In genomic region chr9:131744171-131744714, GRCh38 we compare ENCODE assay signal across 10 cellular contexts. TPM values are rescaled to one million over a fixed set of nuclear protein-coding genes. Genes with fewer than 3 reads are reported as not detected.
DNase-seq lines count a peak whose midpoint lies in the region; ATAC-seq and TF ChIP-seq lines count a peak whose summit lies in the region.
"Had no signal": no experiment of that assay in that cellular context is flagged by ENCODE, and none has a peak within 500 bp of the region (broad histone marks: within the 10 kb centered on the region; RNA-seq: fewer than 3 reads in every experiment).

No MANE protein-coding gene starts in this region.

- intact Hi-C loops in activated CD4-positive, alpha-beta memory T cell treated with anti-CD3 and anti-CD28 coated beads for 36 hours (cut with micrococcal nuclease), result no loop called here

- H3K36me3 ChIP-seq in HEK293 (ENCODE audit: control insufficient read depth in 2 of 2, insufficient read depth in 1 of 2, low read length in 2 of 2), result no peaks in the 10 kb centered on the region

- peaks cover 33% of the 10 kb centered on the region for H3K4me1 Mint-ChIP-seq in activated CD4-positive, alpha-beta memory T cell treated with anti-CD3 and anti-CD28 coated beads for 36 hours (ENCODE audit: low read depth)

- DNase-seq in AG04450 (ENCODE audit: low read depth, low spot score) (no peak), iris pigment epithelial cell (ENCODE audit: low read depth) (peak; percentile 41), amniotic stem cell (lab: John Stamatoyannopoulos, UW) (no peak)
- peak; percentile 36 for DNase-seq in activated CD4-positive, alpha-beta memory T cell treated with anti-CD3 and anti-CD28 coated beads for 36 hours

- H3K9me3 Mint-ChIP-seq in activated CD4-positive, alpha-beta memory T cell treated with anti-CD3 and anti-CD28 coated beads for 36 hours, result no peaks in the 10 kb centered on the region

- peak overlapping the region; percentile 52 for H3K27ac Mint-ChIP-seq in activated CD4-positive, alpha-beta memory T cell treated with anti-CD3 and anti-CD28 coated beads for 36 hours

- TF ChIP-seq CTCF in AG04450 (IDR thresholded peaks at IDR 0.05; ENCODE audit: low read depth, low read length), result no peak
- TF ChIP-seq CTCF in HEK293 (tag by site-specific recombination; IDR thresholded peaks at IDR 0.05), result no peak

- H3K4me3 ChIP-seq in AG04450 (ENCODE audit: low read depth, low read length) (no peak overlapping the region), HEK293 (ENCODE audit: low read depth, low read length) (no peak overlapping the region)
- H3K4me3 ChIP-seq: smooth muscle cell had no signal

- H3K36me3 Mint-ChIP-seq in activated CD4-positive, alpha-beta memory T cell treated with anti-CD3 and anti-CD28 coated beads for 36 hours, result peaks cover under 1% of the 10 kb centered on the region

- ATAC-seq in HG03354 (IDR thresholded peaks at IDR 0.05; ENCODE audit: poor library complexity, severe bottlenecking, unreplicated experiment), result no peak
- ATAC-seq in GM21390 (IDR thresholded peaks at IDR 0.05; ENCODE audit: unreplicated experiment), result no peak
- no peak for ATAC-seq in GM21526 (IDR thresholded peaks at IDR 0.05; ENCODE audit: low FRiP score, unreplicated experiment)

- POLR2A ChIA-PET in AG04450 (lab: Yijun Ruan, JAX) (interaction anchor here (0.5 to 1.2 kb wide), 2 partner anchors 15 to 47 kb away, joined by 3 to 6 read pairs; no protein-coding TSS in a partner anchor), HEK293 (lab: Yijun Ruan, JAX) (no interaction called here)
- POLR2A ChIA-PET in activated CD4-positive, alpha-beta memory T cell treated with anti-CD3 and anti-CD28 coated beads for 36 hours (lab: Charles Lee), result interaction anchor here (0.5 to 1.0 kb wide), 2 partner anchors 34 to 375 kb away, joined by 3 read pairs; no protein-coding TSS in a partner anchor

- peaks cover 4% of the 10 kb centered on the region for H3K27me3 ChIP-seq in AG04450 (ENCODE audit: control insufficient read depth, insufficient read depth, low read length)

- H3K27ac ChIP-seq in AG04450 (ENCODE audit: low read depth, low read length) (peak overlapping the region; percentile 31), HEK293 (ENCODE audit: extremely low read depth, low read depth, low read length) (no peak overlapping the region)
- H3K27ac ChIP-seq: C4-2B had no signal

- no peaks in the 10 kb centered on the region for H3K27me3 Mint-ChIP-seq in activated CD4-positive, alpha-beta memory T cell treated with anti-CD3 and anti-CD28 coated beads for 36 hours

- CTCF ChIA-PET in AG04450 (lab: Charles Lee) (interaction anchor here (0.5 to 4.7 kb wide), 6 partner anchors 65 to 492 kb away, joined by 3 to 48 read pairs (median 4); no protein-coding TSS in a partner anchor), HEK293 (lab: Yijun Ruan, JAX) (interaction anchor here (0.6 to 9.6 kb wide), 14 partner anchors 9 to 509 kb away, joined by 3 to 193 read pairs (median 4); no protein-coding TSS in a partner anchor)
- CTCF ChIA-PET in activated CD4-positive, alpha-beta memory T cell treated with anti-CD3 and anti-CD28 coated beads for 36 hours (lab: Charles Lee), result interaction anchor here (0.6 to 4.6 kb wide), 12 partner anchors 9 to 492 kb away, joined by 3 to 65 read pairs (median 4); no protein-coding TSS in a partner anchor

- H3K4me3 Mint-ChIP-seq in activated CD4-positive, alpha-beta memory T cell treated with anti-CD3 and anti-CD28 coated beads for 36 hours, result no peak overlapping the region

- no peaks in the 10 kb centered on the region; the same call in 1 of the 2 replicates for H3K9me3 ChIP-seq in AG04450 (ENCODE audit: control insufficient read depth, insufficient read depth, low read length)
- H3K9me3 ChIP-seq in HEK293 (ENCODE audit: control insufficient read depth, insufficient read depth, low read depth, low read length), result no peaks in the 10 kb centered on the region

- no peaks in the 10 kb centered on the region for H3K4me1 ChIP-seq in HEK293 (ENCODE audit: control insufficient read depth, insufficient read depth, low read length)

TF ChIP-seq in HEK293, 187 proteins besides CTCF, POLR2A, EP300 and RAD21:
- TF ChIP-seq SP2 (tag by site-specific recombination; IDR thresholded peaks at IDR 0.05), result 0 out of 2 replicates have a peak, but pooled peaks have one; percentile 10
- TF ChIP-seq ZNF449 (tag by site-specific recombination; IDR thresholded peaks at IDR 0.05), result 0 out of 2 replicates have a peak, but pooled peaks have one; percentile 43
- TF ChIP-seq ZBTB7A (tag by site-specific recombination; IDR thresholded peaks at IDR 0.05; ENCODE audit: low read depth), result no peak
- TF ChIP-seq ATF2 (tag by site-specific recombination; IDR thresholded peaks at IDR 0.05; ENCODE audit: low read depth), result 0 out of 2 replicates have a peak, but pooled peaks have one; percentile 37
- 0 out of 2 replicates have a peak, but pooled peaks have one; percentile 14 for TF ChIP-seq ZNF335 (tag by site-specific recombination; conservative IDR thresholded peaks at IDR 0.05)

RNA-seq across cellular contexts. Expression of gene RAPGEF1, which starts 4.4 kb away (rescaled TPM):
- 27.6 and 32.4 TPM in 2 replicates for polyA plus RNA-seq in AG04450 (2011; rRNA removed)
- polyA minus RNA-seq in AG04450 (2011; rRNA and poly(A)+ RNA removed), result 32.8 and 36.3 TPM in 2 replicates
- total RNA-seq in activated CD4-positive, alpha-beta memory T cell treated with anti-CD3 and anti-CD28 coated beads for 36 hours, result 10 to 100 TPM; 91.9 to 92.3 TPM

Comparison
In these comparisons a context has a peak if more than half of its experiments do, and no peak if none do; other contexts are left out.
1. DNase-seq: peak in activated CD4-positive, alpha-beta memory T cell treated with anti-CD3 and anti-CD28 coated beads for 36 hours (single experiment) and iris pigment epithelial cell (single experiment); none in AG04450 (single experiment) and amniotic stem cell (single experiment).